8 cellular contexts compared by ENCODE assay signal in genomic region chr1:109667452-109668122, GRCh38. TPM values are rescaled to one million over a fixed set of nuclear protein-coding genes. Genes with fewer than 3 reads are reported as not detected.
DNase-seq lines count a peak whose midpoint lies in the region; ATAC-seq and TF ChIP-seq lines count a peak whose summit lies in the region.

Gene GSTM2 (plus strand): TSS chr1:109668057. CDS start chr1:109668116, 59 bp downstream.

- intact Hi-C loops in breast epithelium (cut with DNase I; ENCODE audit: low total_unique reads), result no loop called here

- H3K36me3 ChIP-seq in breast epithelium, result no peaks in the 10 kb centered on the region

- TF ChIP-seq CTCF in NB4 (IDR thresholded peaks at IDR 0.05; ENCODE audit: low read depth, low read length) (no peak), WI38 (IDR thresholded peaks at IDR 0.05; ENCODE audit: low read depth, low read length) (no peak), breast epithelium (IDR thresholded peaks at IDR 0.05) (no peak)

- TF ChIP-seq POLR2A in NB4 (IDR thresholded peaks at IDR 0.05; ENCODE audit: extremely low read depth, insufficient read length) (no peak), breast epithelium (IDR thresholded peaks at IDR 0.05) (no peak)

- peak within 1 kb of the TSS; percentile 13 to 22 for H3K27ac ChIP-seq in breast epithelium

- no peaks in the 10 kb centered on the region for H3K9me3 ChIP-seq in breast epithelium

- H3K27me3 ChIP-seq in breast epithelium, result no peaks in the 10 kb centered on the region

- H3K4me1 ChIP-seq in breast epithelium, result no peaks in the 10 kb centered on the region

- ATAC-seq in GM21737 (IDR thresholded peaks at IDR 0.05; ENCODE audit: unreplicated experiment), result peak; percentile 92

- DNase-seq in DMS114 treated with DMSO at 0.1 percent for 48 hours (lab: John Stamatoyannopoulos, UW; ENCODE audit: unreplicated experiment), result peak; percentile 87
- DNase-seq in NB4 (ENCODE audit: low read depth), result peak; percentile 91
- DNase-seq in breast epithelium (ENCODE audit: low spot score in 2 of 2), result peak; percentile 85 to 91
- peak; percentile 86 for DNase-seq in iris pigment epithelial cell (ENCODE audit: low read depth)
- DNase-seq in smooth muscle cell of the brain vasculature (ENCODE audit: low read depth, low spot score), result peak; percentile 69
- no peak for DNase-seq in RPMI8226

- H3K4me3 ChIP-seq in NB4 (ENCODE audit: low read depth, low read length) (peak within 1 kb of the TSS; percentile 28), WI38 (ENCODE audit: low read depth, low read length) (peak within 1 kb of the TSS; percentile 62), breast epithelium (peak within 1 kb of the TSS; percentile 50 to 71 (median 63))

RNA-seq across cellular contexts. Expression of gene GSTM2, which starts in this region (rescaled TPM):
- 10 to 100 TPM; 47.8 to 93.4 (median 66.5) TPM for total RNA-seq in breast epithelium
